ENCODE assay signal across 13 cellular contexts in genomic region chr20:50804453-50805348, GRCh38. TPM values are rescaled to one million over a fixed set of nuclear protein-coding genes. Genes with fewer than 3 reads are reported as not detected.
DNase-seq lines count a peak whose midpoint lies in the region; ATAC-seq and TF ChIP-seq lines count a peak whose summit lies in the region.
"Had no signal": no experiment of that assay in that cellular context is flagged by ENCODE, and none has a peak within 500 bp of the region (broad histone marks: within the 10 kb centered on the region; RNA-seq: fewer than 3 reads in every experiment).

No MANE protein-coding gene starts in this region.

- no peaks in the 10 kb centered on the region for H3K27me3 Mint-ChIP-seq in CD4-positive, alpha-beta T cell
- H3K27me3 Mint-ChIP-seq in central memory CD8-positive, alpha-beta T cell: no peaks in the 10 kb centered on the region

- TF ChIP-seq POLR2A in Raji (IDR thresholded peaks at IDR 0.05; ENCODE audit: insufficient read depth, low read depth, low read length) (peak; percentile 64), breast epithelium (IDR thresholded peaks at IDR 0.05) (no peak)

- in situ Hi-C loops in brain microvascular endothelial cell (cut with HindIII; ENCODE audit: low pct_ligation_motif_present, low sequenced_read_pairs): loop anchor here (25.0 kb wide), 1 partner anchor 108 kb away; no protein-coding TSS in a partner anchor

- H3K4me3 ChIP-seq in brain microvascular endothelial cell (ENCODE audit: low read depth, low read length): no peak overlapping the region
- no peak overlapping the region for H3K4me3 ChIP-seq in lower lobe of right lung
- no peak overlapping the region for H3K4me3 ChIP-seq in breast epithelium
- H3K4me3 ChIP-seq: neural progenitor cell had no signal

- no peaks in the 10 kb centered on the region for H3K36me3 Mint-ChIP-seq in CD4-positive, alpha-beta T cell (ENCODE audit: low read depth)
- H3K36me3 Mint-ChIP-seq in central memory CD8-positive, alpha-beta T cell (ENCODE audit: insufficient read depth): peaks cover 3% of the 10 kb centered on the region

- no peaks in the 10 kb centered on the region for H3K9me3 Mint-ChIP-seq in CD4-positive, alpha-beta T cell
- no peaks in the 10 kb centered on the region for H3K9me3 Mint-ChIP-seq in central memory CD8-positive, alpha-beta T cell
- H3K9me3 Mint-ChIP-seq: neural progenitor cell had no signal

- peak; percentile 96 for ATAC-seq in CD4-positive, alpha-beta T cell (ENCODE audit: poor library complexity)
- ATAC-seq in GM19043 (IDR thresholded peaks at IDR 0.05; ENCODE audit: low read depth, unreplicated experiment) (peak; percentile 47), lower lobe of right lung (no peak)
- peak; percentile 87 for ATAC-seq in central memory CD8-positive, alpha-beta T cell (replicated peaks; ENCODE audit: extremely low read depth, poor library complexity, severe bottlenecking)
- ATAC-seq: Right ventricle myocardium inferior had no signal

- H3K4me1 Mint-ChIP-seq in CD4-positive, alpha-beta T cell (ENCODE audit: low read depth): peaks cover 39% of the 10 kb centered on the region
- peaks cover 26% of the 10 kb centered on the region for H3K4me1 Mint-ChIP-seq in central memory CD8-positive, alpha-beta T cell

- H3K4me3 Mint-ChIP-seq in CD4-positive, alpha-beta T cell: peak overlapping the region; percentile 60
- H3K4me3 Mint-ChIP-seq in central memory CD8-positive, alpha-beta T cell: peak overlapping the region; percentile 47
- H3K4me3 Mint-ChIP-seq: neural progenitor cell had no signal

- intact Hi-C loops in CD4-positive, alpha-beta T cell (cut with DNase I, micrococcal nuclease): no loop called here
- intact Hi-C loops in lower lobe of right lung (cut with DNase I): no loop called here
- intact Hi-C loops in breast epithelium (cut with DNase I; ENCODE audit: low total_unique reads): no loop called here

- POLR2A ChIA-PET in CD4-positive, alpha-beta T cell (lab: Charles Lee): interaction anchor here (1.2 to 1.7 kb wide), 2 partner anchors 10 to 13 kb away, joined by 3 to 8 read pairs; partner anchors contain the start of gene BCAS4

- H3K27me3 ChIP-seq in CD4-positive, alpha-beta T cell (ENCODE audit: control insufficient read depth, insufficient read depth, low read length): no peaks in the 10 kb centered on the region
- H3K27me3 ChIP-seq in brain microvascular endothelial cell (replicated peaks) (no peaks in the 10 kb centered on the region), lower lobe of right lung (ENCODE audit: low read depth) (no peaks in the 10 kb centered on the region), breast epithelium (no peaks in the 10 kb centered on the region)
- H3K27me3 ChIP-seq: neural progenitor cell had no signal

- no peaks in the 10 kb centered on the region for H3K4me1 ChIP-seq in lower lobe of right lung
- H3K4me1 ChIP-seq in breast epithelium: no peaks in the 10 kb centered on the region
- H3K4me1 ChIP-seq: neural progenitor cell had no signal

- H3K36me3 ChIP-seq in brain microvascular endothelial cell (replicated peaks) (no peaks in the 10 kb centered on the region), lower lobe of right lung (no peaks in the 10 kb centered on the region), breast epithelium (no peaks in the 10 kb centered on the region)
- H3K36me3 ChIP-seq: neural progenitor cell had no signal

- CTCF ChIA-PET in CD4-positive, alpha-beta T cell (lab: Charles Lee): interaction anchor here (1.0 to 2.3 kb wide), 4 partner anchors 10 to 127 kb away, joined by 3 to 10 read pairs (median 4); partner anchors contain the start of genes ADNP and BCAS4

- peak overlapping the region; percentile 43 for H3K27ac ChIP-seq in CD4-positive, alpha-beta T cell (ENCODE audit: low read depth, low read length)
- no peak overlapping the region for H3K27ac ChIP-seq in brain microvascular endothelial cell
- no peak overlapping the region for H3K27ac ChIP-seq in lower lobe of right lung
- H3K27ac ChIP-seq in breast epithelium: no peak overlapping the region
- H3K27ac ChIP-seq: neural progenitor cell had no signal

- no peaks in the 10 kb centered on the region for H3K9me3 ChIP-seq in CD4-positive, alpha-beta T cell (ENCODE audit: control insufficient read depth, low read length)
- no peaks in the 10 kb centered on the region for H3K9me3 ChIP-seq in lower lobe of right lung
- H3K9me3 ChIP-seq in breast epithelium: no peaks in the 10 kb centered on the region

- DNase-seq in CD4-positive, alpha-beta T cell: peak in 6 of 10 experiments; percentile 9 to 35 (median 15)
- no peak for DNase-seq in central memory CD8-positive, alpha-beta T cell (ENCODE audit: low spot score in 2 of 2)
- DNase-seq in brain microvascular endothelial cell (no peak), lower lobe of right lung (no peak), breast epithelium (ENCODE audit: low spot score in 2 of 2) (no peak), AML-193 (lab: John Stamatoyannopoulos, UW) (no peak)
- DNase-seq: caudate nucleus, islet precursor cell, NCI-H2171 had no signal

- H3K27ac Mint-ChIP-seq in CD4-positive, alpha-beta T cell: peak overlapping the region; percentile 86
- H3K27ac Mint-ChIP-seq in central memory CD8-positive, alpha-beta T cell (ENCODE audit: low read depth): peak overlapping the region; percentile 45
- H3K27ac Mint-ChIP-seq: neural progenitor cell had no signal

- no peak for TF ChIP-seq CTCF in CD4-positive, alpha-beta T cell (IDR thresholded peaks at IDR 0.05)
- TF ChIP-seq CTCF in brain microvascular endothelial cell (IDR thresholded peaks at IDR 0.05; ENCODE audit: low read depth, low read length, missing control alignments) (no peak), lower lobe of right lung (IDR thresholded peaks at IDR 0.05) (no peak), breast epithelium (IDR thresholded peaks at IDR 0.05) (no peak)

RNA-seq across cellular contexts. Expression of gene BCAS4, which starts 9.8 kb away (rescaled TPM):
- total RNA-seq in CD4-positive, alpha-beta T cell: 10 to 100 TPM; 19.0 to 20.9 TPM
- total RNA-seq in lower lobe of right lung (3.9 TPM), breast epithelium (10 to 100 TPM in 2 of 3 donors, 1 to 10 TPM in 1; 6.6 to 22.2 (median 10.5) TPM)

Comparison
In these comparisons a context has a peak if more than half of its experiments do, and no peak if none do; other contexts are left out.
1. ATAC-seq: peak in CD4-positive, alpha-beta T cell (single experiment), GM19043 (single experiment) and central memory CD8-positive, alpha-beta T cell (single experiment); none in lower lobe of right lung (0 of 2).
2. DNase-seq: peak in CD4-positive, alpha-beta T cell (6 of 10); none in central memory CD8-positive, alpha-beta T cell (0 of 2), brain microvascular endothelial cell (single experiment), lower lobe of right lung (single experiment), breast epithelium (0 of 2) and AML-193 (0 of 2).